1 cellular context compared by ENCODE assay signal in genomic region chr3:18425641-18426403, GRCh38.
TF ChIP-seq lines count a peak whose summit lies in the region.

No MANE protein-coding gene starts in this region.

TF ChIP-seq in HEK293, 187 proteins besides CTCF, POLR2A, EP300 and RAD21 (continued from another document):
- TF ChIP-seq ZNF132 (tag by site-specific recombination; IDR thresholded peaks at IDR 0.05; ENCODE audit: borderline replicate concordance) (no peak), ZNF423 (tag by site-specific recombination; IDR thresholded peaks at IDR 0.05) (peak; percentile 98), ZNF341 (tag by site-specific recombination; IDR thresholded peaks at IDR 0.05; ENCODE audit: low read depth) (peak; percentile 46), SCRT2 (tag by site-specific recombination; IDR thresholded peaks at IDR 0.05) (no peak), PRDM2 (tag by site-specific recombination; IDR thresholded peaks at IDR 0.05; ENCODE audit: borderline replicate concordance) (no peak), ZBTB20 (tag by site-specific recombination; IDR thresholded peaks at IDR 0.05) (peak; percentile 79; the same call in 1 of the 2 replicates), KLF10 (tag by site-specific recombination; IDR thresholded peaks at IDR 0.05) (no peak), ZNF391 (tag by site-specific recombination; IDR thresholded peaks at IDR 0.05; ENCODE audit: borderline replicate concordance, low read depth) (no peak), BCL11B (tag by site-specific recombination; IDR thresholded peaks at IDR 0.05; ENCODE audit: low read depth) (no peak), ATF2 (tag by site-specific recombination; IDR thresholded peaks at IDR 0.05; ENCODE audit: low read depth) (no peak), ZNF274 (IDR thresholded peaks at IDR 0.05; ENCODE audit: low read length) (no peak), ZNF274 (tag by site-specific recombination; IDR thresholded peaks at IDR 0.05; ENCODE audit: borderline replicate concordance) (no peak), ZFHX2 (tag by site-specific recombination; conservative IDR thresholded peaks at IDR 0.05) (peak; percentile 91)
- TF ChIP-seq, protein P1, sequence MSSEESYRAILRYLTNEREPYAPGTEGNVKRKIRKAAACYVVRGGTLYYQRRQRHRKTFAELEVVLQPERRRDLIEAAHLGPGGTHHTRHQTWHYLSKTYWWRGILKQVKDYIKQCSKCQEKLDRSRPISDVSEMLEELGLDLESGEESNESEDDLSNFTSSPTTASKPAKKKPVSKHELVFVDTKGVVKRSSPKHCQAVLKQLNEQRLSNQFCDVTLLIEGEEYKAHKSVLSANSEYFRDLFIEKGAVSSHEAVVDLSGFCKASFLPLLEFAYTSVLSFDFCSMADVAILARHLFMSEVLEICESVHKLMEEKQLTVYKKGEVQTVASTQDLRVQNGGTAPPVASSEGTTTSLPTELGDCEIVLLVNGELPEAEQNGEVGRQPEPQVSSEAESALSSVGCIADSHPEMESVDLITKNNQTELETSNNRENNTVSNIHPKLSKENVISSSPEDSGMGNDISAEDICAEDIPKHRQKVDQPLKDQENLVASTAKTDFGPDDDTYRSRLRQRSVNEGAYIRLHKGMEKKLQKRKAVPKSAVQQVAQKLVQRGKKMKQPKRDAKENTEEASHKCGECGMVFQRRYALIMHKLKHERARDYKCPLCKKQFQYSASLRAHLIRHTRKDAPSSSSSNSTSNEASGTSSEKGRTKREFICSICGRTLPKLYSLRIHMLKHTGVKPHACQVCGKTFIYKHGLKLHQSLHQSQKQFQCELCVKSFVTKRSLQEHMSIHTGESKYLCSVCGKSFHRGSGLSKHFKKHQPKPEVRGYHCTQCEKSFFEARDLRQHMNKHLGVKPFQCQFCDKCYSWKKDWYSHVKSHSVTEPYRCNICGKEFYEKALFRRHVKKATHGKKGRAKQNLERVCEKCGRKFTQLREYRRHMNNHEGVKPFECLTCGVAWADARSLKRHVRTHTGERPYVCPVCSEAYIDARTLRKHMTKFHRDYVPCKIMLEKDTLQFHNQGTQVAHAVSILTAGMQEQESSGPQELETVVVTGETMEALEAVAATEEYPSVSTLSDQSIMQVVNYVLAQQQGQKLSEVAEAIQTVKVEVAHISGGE (tag by site-specific recombination; conservative IDR thresholded peaks at IDR 0.05; ENCODE audit: low read depth) = peak; percentile 57
